In genomic region chr5:150272531-150272930, GRCh38 we compare ENCODE assay signal across 8 cellular contexts. TPM values are rescaled to one million over a fixed set of nuclear protein-coding genes. Genes with fewer than 3 reads are reported as not detected.
DNase-seq lines count a peak whose midpoint lies in the region; ATAC-seq and TF ChIP-seq lines count a peak whose summit lies in the region.

No MANE protein-coding gene starts in this region.

- ATAC-seq in HG02884 (IDR thresholded peaks at IDR 0.05; ENCODE audit: unreplicated experiment) = no peak

- peak; percentile 68 for TF ChIP-seq CTCF in AG09309 (IDR thresholded peaks at IDR 0.05; ENCODE audit: control insufficient read depth, insufficient read depth, low read depth, low read length, missing control alignments)
- peak; percentile 66 for TF ChIP-seq CTCF in foreskin fibroblast (IDR thresholded peaks at IDR 0.05; ENCODE audit: low read depth, low read length)
- TF ChIP-seq CTCF in mesothelial cell of epicardium (IDR thresholded peaks at IDR 0.05; ENCODE audit: unreplicated experiment) = no peak

- no peaks in the 10 kb centered on the region for H3K9me3 Mint-ChIP-seq in mesothelial cell of epicardium

- no peaks in the 10 kb centered on the region for H3K36me3 Mint-ChIP-seq in mesothelial cell of epicardium

- H3K27ac ChIP-seq in substantia nigra (ENCODE audit: low read depth, low read length, poor library complexity, severe bottlenecking) = no peak overlapping the region

- no peak overlapping the region for H3K4me3 Mint-ChIP-seq in mesothelial cell of epicardium

- no peaks in the 10 kb centered on the region for H3K27me3 ChIP-seq in H7 (ENCODE audit: control insufficient read depth, insufficient read depth, low read length)

- no peaks in the 10 kb centered on the region for H3K4me1 Mint-ChIP-seq in mesothelial cell of epicardium

- no peak overlapping the region for H3K27ac Mint-ChIP-seq in mesothelial cell of epicardium

- H3K4me3 ChIP-seq in AG09309 (ENCODE audit: control insufficient read depth, low read depth, low read length) = no peak overlapping the region
- no peak overlapping the region for H3K4me3 ChIP-seq in H7 (ENCODE audit: insufficient read depth, low read depth, low read length)
- H3K4me3 ChIP-seq in foreskin fibroblast (ENCODE audit: low read depth in 1 of 2, low read length in 2 of 2) = no peak overlapping the region

- no peak for DNase-seq in AG09309 (ENCODE audit: low read depth)
- peak; percentile 83 for DNase-seq in H7
- peak; percentile 61 for DNase-seq in RPMI8226
- peak; percentile 43 to 75 for DNase-seq in foreskin fibroblast
- DNase-seq in substantia nigra (lab: John Stamatoyannopoulos, UW) = peak in 27 of 49 donors; percentile 15 to 62 (median 25)
- DNase-seq in NCI-H774 (lab: John Stamatoyannopoulos, UW) = no peak
- DNase-seq in mesothelial cell of epicardium (ENCODE audit: low spot score in 2 of 2, unreplicated experiment in 2 of 2) = no peak

- H3K27me3 Mint-ChIP-seq in mesothelial cell of epicardium (ENCODE audit: low read depth) = no peaks in the 10 kb centered on the region

- no peaks in the 10 kb centered on the region for H3K36me3 ChIP-seq in H7 (replicated peaks; ENCODE audit: control insufficient read depth, insufficient read depth, low read length)

RNA-seq across cellular contexts. Expression of gene CAMK2A, which starts 17.0 kb away (rescaled TPM):
- total RNA-seq in H7 (2014; rRNA removed; shearing (Covaris generic)) = 0.07 TPM in 1 of 2 replicates, not detected in the other
- total RNA-seq in mesothelial cell of epicardium = 3.9 to 4.1 TPM (median 4.0 TPM) in 3 replicates

RNA-seq across cellular contexts. Expression of gene ARSI, which starts 30.2 kb away (rescaled TPM):
- total RNA-seq in H7 (2014; rRNA removed; shearing (Covaris generic)) = 3.2 and 3.6 TPM in 2 replicates
- 18.5 to 19.1 TPM (median 18.8 TPM) in 3 replicates for total RNA-seq in mesothelial cell of epicardium

Comparison
In these comparisons a context has a peak if more than half of its experiments do, and no peak if none do; other contexts are left out.
1. DNase-seq: peak in H7 (single experiment), RPMI8226 (single experiment), foreskin fibroblast (2 of 2) and substantia nigra (27 of 49); none in AG09309 (single experiment), NCI-H774 (single experiment) and mesothelial cell of epicardium (0 of 2).